In genomic region chr6:150029749-150030148, GRCh38 we compare ENCODE assay signal across 1 cellular context.
TF ChIP-seq lines count a peak whose summit lies in the region.

No MANE protein-coding gene starts in this region.

TF ChIP-seq in GM12878, 131 proteins besides CTCF, POLR2A, EP300 and RAD21:
- TF ChIP-seq ZBTB40 (IDR thresholded peaks at IDR 0.05; ENCODE audit: borderline replicate concordance) (no peak), HDGF (IDR thresholded peaks at IDR 0.05) (no peak), POU2F2 (IDR thresholded peaks at IDR 0.05; ENCODE audit: borderline replicate concordance, low read depth, low read length) (no peak), BRCA1 (IDR thresholded peaks at IDR 0.05; ENCODE audit: low read depth, low read length) (no peak)
